In the genomic region with DNA sequence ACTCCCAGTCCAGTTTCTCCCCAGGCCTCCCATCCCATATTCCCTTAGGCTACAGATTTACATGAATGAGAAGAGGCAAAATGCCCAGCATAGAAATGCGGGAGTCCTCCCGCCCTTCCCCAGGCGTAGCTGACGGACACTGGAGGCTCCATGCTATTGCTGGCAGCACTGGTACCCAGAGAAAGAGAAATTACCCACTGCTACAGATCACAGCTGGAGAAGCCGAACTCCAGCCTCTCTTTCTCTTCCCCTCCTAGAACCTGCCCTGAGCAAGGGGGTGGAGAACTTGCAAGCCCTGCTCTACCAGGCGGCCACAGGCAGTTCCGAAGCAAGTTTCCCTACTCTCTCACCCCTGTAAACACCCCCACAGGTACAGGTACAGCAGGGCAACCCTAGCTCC, we compare ENCODE assay signal across 1 cellular context.
TF ChIP-seq lines count a peak whose summit lies in the region.

No MANE protein-coding gene starts in this region.

TF ChIP-seq in GM23338, 12 proteins besides CTCF, POLR2A, EP300 and RAD21:
- TF ChIP-seq, protein P1, sequence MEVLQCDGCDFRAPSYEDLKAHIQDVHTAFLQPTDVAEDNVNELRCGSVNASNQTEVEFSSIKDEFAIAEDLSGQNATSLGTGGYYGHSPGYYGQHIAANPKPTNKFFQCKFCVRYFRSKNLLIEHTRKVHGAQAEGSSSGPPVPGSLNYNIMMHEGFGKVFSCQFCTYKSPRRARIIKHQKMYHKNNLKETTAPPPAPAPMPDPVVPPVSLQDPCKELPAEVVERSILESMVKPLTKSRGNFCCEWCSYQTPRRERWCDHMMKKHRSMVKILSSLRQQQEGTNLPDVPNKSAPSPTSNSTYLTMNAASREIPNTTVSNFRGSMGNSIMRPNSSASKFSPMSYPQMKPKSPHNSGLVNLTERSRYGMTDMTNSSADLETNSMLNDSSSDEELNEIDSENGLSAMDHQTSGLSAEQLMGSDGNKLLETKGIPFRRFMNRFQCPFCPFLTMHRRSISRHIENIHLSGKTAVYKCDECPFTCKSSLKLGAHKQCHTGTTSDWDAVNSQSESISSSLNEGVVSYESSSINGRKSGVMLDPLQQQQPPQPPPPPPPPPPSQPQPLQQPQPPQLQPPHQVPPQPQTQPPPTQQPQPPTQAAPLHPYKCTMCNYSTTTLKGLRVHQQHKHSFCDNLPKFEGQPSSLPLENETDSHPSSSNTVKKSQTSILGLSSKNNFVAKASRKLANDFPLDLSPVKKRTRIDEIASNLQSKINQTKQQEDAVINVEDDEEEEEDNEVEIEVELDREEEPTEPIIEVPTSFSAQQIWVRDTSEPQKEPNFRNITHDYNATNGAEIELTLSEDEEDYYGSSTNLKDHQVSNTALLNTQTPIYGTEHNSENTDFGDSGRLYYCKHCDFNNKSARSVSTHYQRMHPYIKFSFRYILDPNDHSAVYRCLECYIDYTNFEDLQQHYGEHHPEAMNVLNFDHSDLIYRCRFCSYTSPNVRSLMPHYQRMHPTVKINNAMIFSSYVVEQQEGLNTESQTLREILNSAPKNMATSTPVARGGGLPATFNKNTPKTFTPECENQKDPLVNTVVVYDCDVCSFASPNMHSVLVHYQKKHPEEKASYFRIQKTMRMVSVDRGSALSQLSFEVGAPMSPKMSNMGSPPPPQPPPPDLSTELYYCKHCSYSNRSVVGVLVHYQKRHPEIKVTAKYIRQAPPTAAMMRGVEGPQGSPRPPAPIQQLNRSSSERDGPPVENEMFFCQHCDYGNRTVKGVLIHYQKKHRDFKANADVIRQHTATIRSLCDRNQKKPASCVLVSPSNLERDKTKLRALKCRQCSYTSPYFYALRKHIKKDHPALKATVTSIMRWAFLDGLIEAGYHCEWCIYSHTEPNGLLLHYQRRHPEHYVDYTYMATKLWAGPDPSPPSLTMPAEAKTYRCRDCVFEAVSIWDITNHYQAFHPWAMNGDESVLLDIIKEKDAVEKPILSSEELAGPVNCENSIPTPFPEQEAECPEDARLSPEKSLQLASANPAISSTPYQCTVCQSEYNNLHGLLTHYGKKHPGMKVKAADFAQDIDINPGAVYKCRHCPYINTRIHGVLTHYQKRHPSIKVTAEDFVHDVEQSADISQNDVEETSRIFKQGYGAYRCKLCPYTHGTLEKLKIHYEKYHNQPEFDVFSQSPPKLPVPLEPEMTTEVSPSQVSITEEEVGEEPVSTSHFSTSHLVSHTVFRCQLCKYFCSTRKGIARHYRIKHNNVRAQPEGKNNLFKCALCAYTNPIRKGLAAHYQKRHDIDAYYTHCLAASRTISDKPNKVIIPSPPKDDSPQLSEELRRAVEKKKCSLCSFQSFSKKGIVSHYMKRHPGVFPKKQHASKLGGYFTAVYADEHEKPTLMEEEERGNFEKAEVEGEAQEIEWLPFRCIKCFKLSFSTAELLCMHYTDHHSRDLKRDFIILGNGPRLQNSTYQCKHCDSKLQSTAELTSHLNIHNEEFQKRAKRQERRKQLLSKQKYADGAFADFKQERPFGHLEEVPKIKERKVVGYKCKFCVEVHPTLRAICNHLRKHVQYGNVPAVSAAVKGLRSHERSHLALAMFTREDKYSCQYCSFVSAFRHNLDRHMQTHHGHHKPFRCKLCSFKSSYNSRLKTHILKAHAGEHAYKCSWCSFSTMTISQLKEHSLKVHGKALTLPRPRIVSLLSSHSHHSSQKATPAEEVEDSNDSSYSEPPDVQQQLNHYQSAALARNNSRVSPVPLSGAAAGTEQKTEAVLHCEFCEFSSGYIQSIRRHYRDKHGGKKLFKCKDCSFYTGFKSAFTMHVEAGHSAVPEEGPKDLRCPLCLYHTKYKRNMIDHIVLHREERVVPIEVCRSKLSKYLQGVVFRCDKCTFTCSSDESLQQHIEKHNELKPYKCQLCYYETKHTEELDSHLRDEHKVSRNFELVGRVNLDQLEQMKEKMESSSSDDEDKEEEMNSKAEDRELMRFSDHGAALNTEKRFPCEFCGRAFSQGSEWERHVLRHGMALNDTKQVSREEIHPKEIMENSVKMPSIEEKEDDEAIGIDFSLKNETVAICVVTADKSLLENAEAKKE (CRISPR knock-in tag; IDR thresholded peaks at IDR 0.05): no peak
- TF ChIP-seq EZH2 (IDR thresholded peaks at IDR 0.05; ENCODE audit: low read depth, unreplicated experiment): no peak
- no peak for TF ChIP-seq EZH2phosphoT487 (IDR thresholded peaks at IDR 0.05; ENCODE audit: unreplicated experiment)
- TF ChIP-seq CREB1 (CRISPR knock-in tag; IDR thresholded peaks at IDR 0.05; ENCODE audit: low read depth): no peak
- TF ChIP-seq STAT1 (IDR thresholded peaks at IDR 0.05; ENCODE audit: unreplicated experiment): no peak
- TF ChIP-seq, protein P2, sequence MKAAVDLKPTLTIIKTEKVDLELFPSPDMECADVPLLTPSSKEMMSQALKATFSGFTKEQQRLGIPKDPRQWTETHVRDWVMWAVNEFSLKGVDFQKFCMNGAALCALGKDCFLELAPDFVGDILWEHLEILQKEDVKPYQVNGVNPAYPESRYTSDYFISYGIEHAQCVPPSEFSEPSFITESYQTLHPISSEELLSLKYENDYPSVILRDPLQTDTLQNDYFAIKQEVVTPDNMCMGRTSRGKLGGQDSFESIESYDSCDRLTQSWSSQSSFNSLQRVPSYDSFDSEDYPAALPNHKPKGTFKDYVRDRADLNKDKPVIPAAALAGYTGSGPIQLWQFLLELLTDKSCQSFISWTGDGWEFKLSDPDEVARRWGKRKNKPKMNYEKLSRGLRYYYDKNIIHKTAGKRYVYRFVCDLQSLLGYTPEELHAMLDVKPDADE (IDR thresholded peaks at IDR 0.05): no peak
- TF ChIP-seq NANOG (IDR thresholded peaks at IDR 0.05; ENCODE audit: borderline replicate concordance): no peak
- no peak for TF ChIP-seq ZNF114 (CRISPR knock-in tag; IDR thresholded peaks at IDR 0.05)
- no peak for TF ChIP-seq JUNB (IDR thresholded peaks at IDR 0.05; ENCODE audit: unreplicated experiment)
- no peak for TF ChIP-seq ZNF331 (CRISPR knock-in tag; IDR thresholded peaks at IDR 0.05; ENCODE audit: low read depth)
- TF ChIP-seq, protein P3, sequence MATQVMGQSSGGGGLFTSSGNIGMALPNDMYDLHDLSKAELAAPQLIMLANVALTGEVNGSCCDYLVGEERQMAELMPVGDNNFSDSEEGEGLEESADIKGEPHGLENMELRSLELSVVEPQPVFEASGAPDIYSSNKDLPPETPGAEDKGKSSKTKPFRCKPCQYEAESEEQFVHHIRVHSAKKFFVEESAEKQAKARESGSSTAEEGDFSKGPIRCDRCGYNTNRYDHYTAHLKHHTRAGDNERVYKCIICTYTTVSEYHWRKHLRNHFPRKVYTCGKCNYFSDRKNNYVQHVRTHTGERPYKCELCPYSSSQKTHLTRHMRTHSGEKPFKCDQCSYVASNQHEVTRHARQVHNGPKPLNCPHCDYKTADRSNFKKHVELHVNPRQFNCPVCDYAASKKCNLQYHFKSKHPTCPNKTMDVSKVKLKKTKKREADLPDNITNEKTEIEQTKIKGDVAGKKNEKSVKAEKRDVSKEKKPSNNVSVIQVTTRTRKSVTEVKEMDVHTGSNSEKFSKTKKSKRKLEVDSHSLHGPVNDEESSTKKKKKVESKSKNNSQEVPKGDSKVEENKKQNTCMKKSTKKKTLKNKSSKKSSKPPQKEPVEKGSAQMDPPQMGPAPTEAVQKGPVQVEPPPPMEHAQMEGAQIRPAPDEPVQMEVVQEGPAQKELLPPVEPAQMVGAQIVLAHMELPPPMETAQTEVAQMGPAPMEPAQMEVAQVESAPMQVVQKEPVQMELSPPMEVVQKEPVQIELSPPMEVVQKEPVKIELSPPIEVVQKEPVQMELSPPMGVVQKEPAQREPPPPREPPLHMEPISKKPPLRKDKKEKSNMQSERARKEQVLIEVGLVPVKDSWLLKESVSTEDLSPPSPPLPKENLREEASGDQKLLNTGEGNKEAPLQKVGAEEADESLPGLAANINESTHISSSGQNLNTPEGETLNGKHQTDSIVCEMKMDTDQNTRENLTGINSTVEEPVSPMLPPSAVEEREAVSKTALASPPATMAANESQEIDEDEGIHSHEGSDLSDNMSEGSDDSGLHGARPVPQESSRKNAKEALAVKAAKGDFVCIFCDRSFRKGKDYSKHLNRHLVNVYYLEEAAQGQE (IDR thresholded peaks at IDR 0.05; ENCODE audit: unreplicated experiment): no peak
- TF ChIP-seq POLR2AphosphoS5 (IDR thresholded peaks at IDR 0.05; ENCODE audit: low read depth): no peak
